In genomic region chr2:236499691-236500573, GRCh38 we compare ENCODE assay signal across 28 cellular contexts.
DNase-seq lines count a peak whose midpoint lies in the region; ATAC-seq, FAIRE-seq and TF ChIP-seq lines count a peak whose summit lies in the region.
"Had no signal": no experiment of that assay in that cellular context is flagged by ENCODE, and none has a peak within 500 bp of the region (broad histone marks: within the 10 kb centered on the region; RNA-seq: fewer than 3 reads in every experiment).

No MANE protein-coding gene starts in this region.

- no peaks in the 10 kb centered on the region for H3K27me3 ChIP-seq in right atrium auricular region
- H3K27me3 ChIP-seq: breast epithelium, heart right ventricle had no signal

- H3K27ac Mint-ChIP-seq in activated CD4-positive, alpha-beta T cell treated with anti-CD3 and anti-CD28 coated beads, Interleukin-2, amount 10 ng/mL, durations not matched to agents 7 days and 5 days = peak overlapping the region; percentile 60
- H3K27ac Mint-ChIP-seq: naive B cell; T-helper 2 cell treated with Interferon-gamma antibody and Interleukin-4, amounts not matched to agents 5 μg/mL and 100 μg/mL, for 36 hours had no signal

- FAIRE-seq in D721Med (lab: Jason Lieb, UNC) = no peak
- FAIRE-seq: urothelium cell line had no signal

- no peak for DNase-seq in activated CD4-positive, alpha-beta T cell treated with anti-CD3 and anti-CD28 coated beads, Interleukin-2, amount 10 ng/mL, durations not matched to agents 7 days and 5 days
- no peak for DNase-seq in activated CD4-positive, alpha-beta T cell treated with anti-CD3 and anti-CD28 coated beads for 1 hour
- DNase-seq in NB4 (ENCODE audit: low read depth) (peak; percentile 12), islet precursor cell (peak; percentile 75), right atrium auricular region (ENCODE audit: low spot score) (no peak), anterior cingulate cortex (lab: John Stamatoyannopoulos, UW) (no peak), D721Med (ENCODE audit: insufficient read length, low spot score) (no peak)
- DNase-seq: ACHN; activated CD4-positive, alpha-beta T cell treated with anti-CD3 and anti-CD28 coated beads, Interleukin-2, amount 50 U/mL, for 4 hours; activated CD8-positive, alpha-beta memory T cell treated with anti-CD3 and anti-CD28 coated beads, Interleukin-2, amount 50 U/mL, for 48 hours; activated effector memory CD4-positive, alpha-beta T cell treated with Interleukin-2 at 50 U/mL for 16 hours; effector CD8-positive, alpha-beta T cell; erythroblast; foreskin fibroblast; heart right ventricle; naive B cell; NCI-H1436; occipital lobe; SK-N-SH; substantia nigra; WERI-Rb-1 had no signal

- no peaks in the 10 kb centered on the region for H3K4me1 Mint-ChIP-seq in activated CD4-positive, alpha-beta T cell treated with anti-CD3 and anti-CD28 coated beads, Interleukin-2, amount 10 ng/mL, durations not matched to agents 7 days and 5 days
- H3K4me1 Mint-ChIP-seq: naive B cell had no signal

- POLR2A ChIA-PET in activated CD4-positive, alpha-beta T cell treated with anti-CD3 and anti-CD28 coated beads, Interleukin-2, amount 10 ng/mL, durations not matched to agents 7 days and 5 days (lab: Charles Lee) = interaction anchor here (0.6 kb wide), 1 partner anchor 195 kb away, joined by 3 read pairs; no protein-coding TSS in a partner anchor

- H3K36me3 ChIP-seq in right atrium auricular region = no peaks in the 10 kb centered on the region
- H3K36me3 ChIP-seq: breast epithelium, WERI-Rb-1 had no signal

- no peak for TF ChIP-seq POLR2A in NB4 (IDR thresholded peaks at IDR 0.05; ENCODE audit: extremely low read depth, insufficient read length)

- H3K27ac ChIP-seq in right atrium auricular region = no peak overlapping the region
- H3K27ac ChIP-seq: breast epithelium, C4-2B, heart right ventricle, RWPE1, WERI-Rb-1 had no signal

- H3K4me1 ChIP-seq in right atrium auricular region = no peaks in the 10 kb centered on the region
- H3K4me1 ChIP-seq: breast epithelium, heart right ventricle had no signal

- TF ChIP-seq CTCF in NB4 (IDR thresholded peaks at IDR 0.05; ENCODE audit: low read depth, low read length) = no peak
- no peak for TF ChIP-seq CTCF in right atrium auricular region (IDR thresholded peaks at IDR 0.05)
- no peak for TF ChIP-seq CTCF in D721Med (IDR thresholded peaks at IDR 0.05; ENCODE audit: insufficient read depth, missing control alignments)

- no peak for ATAC-seq in HG03159 (IDR thresholded peaks at IDR 0.05; ENCODE audit: unreplicated experiment)
- ATAC-seq: heart right ventricle had no signal

- H3K4me3 Mint-ChIP-seq in activated CD4-positive, alpha-beta T cell treated with anti-CD3 and anti-CD28 coated beads, Interleukin-2, amount 10 ng/mL, durations not matched to agents 7 days and 5 days = no peak overlapping the region
- H3K4me3 Mint-ChIP-seq: naive B cell; T-helper 2 cell treated with Interferon-gamma antibody and Interleukin-4, amounts not matched to agents 5 μg/mL and 100 μg/mL, for 36 hours had no signal

- peaks cover 3% of the 10 kb centered on the region for H3K9me3 Mint-ChIP-seq in activated CD4-positive, alpha-beta T cell treated with anti-CD3 and anti-CD28 coated beads, Interleukin-2, amount 10 ng/mL, durations not matched to agents 7 days and 5 days
- H3K9me3 Mint-ChIP-seq: naive B cell; T-helper 2 cell treated with Interferon-gamma antibody and Interleukin-4, amounts not matched to agents 5 μg/mL and 100 μg/mL, for 36 hours had no signal

- H3K4me3 ChIP-seq in NB4 (ENCODE audit: low read depth, low read length) (no peak overlapping the region), right atrium auricular region (no peak overlapping the region)
- H3K4me3 ChIP-seq: breast epithelium, heart right ventricle, smooth muscle cell had no signal

- H3K36me3 Mint-ChIP-seq in activated CD4-positive, alpha-beta T cell treated with anti-CD3 and anti-CD28 coated beads, Interleukin-2, amount 10 ng/mL, durations not matched to agents 7 days and 5 days (ENCODE audit: low read depth) = no peaks in the 10 kb centered on the region
- H3K36me3 Mint-ChIP-seq: naive B cell had no signal

- H3K9me3 ChIP-seq in right atrium auricular region = no peaks in the 10 kb centered on the region
- H3K9me3 ChIP-seq: breast epithelium, heart right ventricle, SK-N-SH had no signal

- CTCF ChIA-PET in activated CD4-positive, alpha-beta T cell treated with anti-CD3 and anti-CD28 coated beads, Interleukin-2, amount 10 ng/mL, durations not matched to agents 7 days and 5 days (lab: Charles Lee) = no interaction called here

- H3K27me3 Mint-ChIP-seq in activated CD4-positive, alpha-beta T cell treated with anti-CD3 and anti-CD28 coated beads, Interleukin-2, amount 10 ng/mL, durations not matched to agents 7 days and 5 days = peaks cover 17% of the 10 kb centered on the region

Comparison
In these comparisons a context has a peak if more than half of its experiments do, and no peak if none do; other contexts are left out.
1. DNase-seq: peak in NB4 (single experiment) and islet precursor cell (single experiment); none in activated CD4-positive, alpha-beta T cell treated with anti-CD3 and anti-CD28 coated beads, Interleukin-2, amount 10 ng/mL, durations not matched to agents 7 days and 5 days (single experiment), activated CD4-positive, alpha-beta T cell treated with anti-CD3 and anti-CD28 coated beads for 1 hour (single experiment), right atrium auricular region (single experiment), anterior cingulate cortex (0 of 58) and D721Med (single experiment).